In genomic region chr10:21314234-21314633, GRCh38 we compare ENCODE assay signal across 17 cellular contexts.
DNase-seq lines count a peak whose midpoint lies in the region; ATAC-seq and TF ChIP-seq lines count a peak whose summit lies in the region.
"Had no signal": no experiment of that assay in that cellular context is flagged by ENCODE, and none has a peak within 500 bp of the region (broad histone marks: within the 10 kb centered on the region; RNA-seq: fewer than 3 reads in every experiment).

No MANE protein-coding gene starts in this region.

- H3K36me3 Mint-ChIP-seq in nephron (ENCODE audit: low read depth) = no peaks in the 10 kb centered on the region
- H3K36me3 Mint-ChIP-seq: activated naive CD8-positive, alpha-beta T cell had no signal

- H3K27me3 ChIP-seq in ACC112 (ENCODE audit: insufficient read depth, low read length) = no peaks in the 10 kb centered on the region
- H3K27me3 ChIP-seq in ectodermal cell (ENCODE audit: control insufficient read depth, insufficient read depth, low read length, poor library complexity, severe bottlenecking) = no peaks in the 10 kb centered on the region
- H3K27me3 ChIP-seq: BE2C, SJCRH30 had no signal

- H3K27ac Mint-ChIP-seq in nephron = peak overlapping the region; percentile 97 to 98 (median 98)
- H3K27ac Mint-ChIP-seq: activated naive CD8-positive, alpha-beta T cell; dendritic cell treated with granulocyte-macrophage colony-stimulating factor and Interleukin-4, amounts not matched to agents 40 ng/mL and 50 ng/mL, for 4 days had no signal

- H3K36me3 ChIP-seq in ACC112 (ENCODE audit: insufficient read depth, low read length) (no peaks in the 10 kb centered on the region), ectodermal cell (ENCODE audit: control insufficient read depth, insufficient read depth, low read length) (no peaks in the 10 kb centered on the region)
- H3K36me3 ChIP-seq: BE2C, SJCRH30 had no signal

- H3K4me3 ChIP-seq in ACC112 (ENCODE audit: low read depth, low read length) (no peak overlapping the region), ectodermal cell (ENCODE audit: insufficient read depth, low read depth, low read length) (no peak overlapping the region)
- H3K4me3 ChIP-seq: SJCRH30 had no signal

- peak overlapping the region; percentile 64 for H2AFZ ChIP-seq in ACC112 (ENCODE audit: low read length, unreplicated experiment)

- TF ChIP-seq EP300 in Ishikawa (IDR thresholded peaks at IDR 0.05; ENCODE audit: borderline replicate concordance) = no peak

- H3K27ac ChIP-seq in ACC112 (ENCODE audit: low read depth, low read length) = peak overlapping the region; percentile 81; the same call in 1 of the 2 replicates
- peak overlapping the region; percentile 84 for H3K27ac ChIP-seq in ectodermal cell (ENCODE audit: insufficient read depth, low read depth, low read length, poor library complexity, severe bottlenecking)
- H3K27ac ChIP-seq: SJCRH30 had no signal

- no peaks in the 10 kb centered on the region for H3K27me3 Mint-ChIP-seq in nephron (ENCODE audit: low read depth)
- H3K27me3 Mint-ChIP-seq: activated naive CD8-positive, alpha-beta T cell; dendritic cell treated with granulocyte-macrophage colony-stimulating factor and Interleukin-4, amounts not matched to agents 40 ng/mL and 50 ng/mL, for 4 days had no signal

- H3K9me3 ChIP-seq in ectodermal cell (ENCODE audit: control insufficient read depth, low read length) = no peaks in the 10 kb centered on the region
- H3K9me3 ChIP-seq: BE2C, SJCRH30 had no signal

- no peaks in the 10 kb centered on the region for H3K9me3 Mint-ChIP-seq in nephron
- H3K9me3 Mint-ChIP-seq: dendritic cell treated with granulocyte-macrophage colony-stimulating factor and Interleukin-4, amounts not matched to agents 40 ng/mL and 50 ng/mL, for 4 days had no signal

- TF ChIP-seq CTCF in nephron (IDR thresholded peaks at IDR 0.05; ENCODE audit: unreplicated experiment in 3 of 3) = no peak

- WGBS in ectodermal cell, 2 experiments = 10 to 17% methylated on average over 7 of the region's 7 CpGs

- peaks cover 49% of the 10 kb centered on the region for H3K4me1 Mint-ChIP-seq in nephron

- TF ChIP-seq RAD21 in Ishikawa (IDR thresholded peaks at IDR 0.05; ENCODE audit: low read depth) = no peak

- DNase-seq in mucosa of gallbladder (ENCODE audit: low spot score) (no peak), cortex of kidney (lab: John Stamatoyannopoulos, UW) (no peak), DMS53 (lab: John Stamatoyannopoulos, UW) (no peak)
- DNase-seq: activated CD8-positive, alpha-beta memory T cell treated with anti-CD3 and anti-CD28 coated beads, Interleukin-2, amount 50 U/mL, for 4 hours; BE2C; DMS79 treated with DMSO at 0.1 percent for 48 hours; HCEC 1CT; NCI-H1417 treated with DMSO at 0.1 percent for 48 hours; NCI-H510A treated with DMSO at 0.1 percent for 48 hours had no signal

- H3K4me1 ChIP-seq in ACC112 (ENCODE audit: control insufficient read depth, insufficient read depth, low read length, unreplicated experiment) = peaks cover 40% of the 10 kb centered on the region
- peaks cover 44% of the 10 kb centered on the region for H3K4me1 ChIP-seq in ectodermal cell (ENCODE audit: control insufficient read depth, insufficient read depth, low read length)
- H3K4me1 ChIP-seq: BE2C had no signal

- peak overlapping the region; percentile 10 to 18 (median 17) for H3K4me3 Mint-ChIP-seq in nephron
- H3K4me3 Mint-ChIP-seq: activated naive CD8-positive, alpha-beta T cell; dendritic cell treated with granulocyte-macrophage colony-stimulating factor and Interleukin-4, amounts not matched to agents 40 ng/mL and 50 ng/mL, for 4 days had no signal

- ATAC-seq in GM18511 (IDR thresholded peaks at IDR 0.05; ENCODE audit: unreplicated experiment) = no peak

- H3K79me2 ChIP-seq in ACC112 (ENCODE audit: control insufficient read depth, insufficient read depth, low read length, unreplicated experiment) = no peaks in the 10 kb centered on the region

TF ChIP-seq in Ishikawa, 13 proteins besides CTCF, POLR2A, EP300 and RAD21:
- no peak for TF ChIP-seq FOXM1 (IDR thresholded peaks at IDR 0.05; ENCODE audit: borderline replicate concordance, low read depth)
- no peak for TF ChIP-seq NFIC (IDR thresholded peaks at IDR 0.05)
- TF ChIP-seq YY1 (IDR thresholded peaks at IDR 0.05; ENCODE audit: low read depth) = no peak
- TF ChIP-seq TEAD4 (IDR thresholded peaks at IDR 0.05) = 0 out of 2 replicates have a peak, but pooled peaks have one; percentile 37
- TF ChIP-seq MAX (IDR thresholded peaks at IDR 0.05) = no peak; the same call in 1 of the 2 replicates
- no peak for TF ChIP-seq EGR1 (IDR thresholded peaks at IDR 0.05)
- no peak for TF ChIP-seq CEBPB (IDR thresholded peaks at IDR 0.05)
- no peak for TF ChIP-seq REST (IDR thresholded peaks at IDR 0.05; ENCODE audit: low read depth)
